20 cellular contexts compared by ENCODE assay signal in genomic region chr6:101845621-101846020, GRCh38.
DNase-seq lines count a peak whose midpoint lies in the region; ATAC-seq lines count a peak whose summit lies in the region.
"Had no signal": no experiment of that assay in that cellular context is flagged by ENCODE, and none has a peak within 500 bp of the region (broad histone marks: within the 10 kb centered on the region; RNA-seq: fewer than 3 reads in every experiment).

No MANE protein-coding gene starts in this region.

- no peaks in the 10 kb centered on the region for H3K36me3 Mint-ChIP-seq in stimulated activated memory B cell treated with anti-CD40 and anti-IgM and Interleukin-4, amounts not matched to agents 10 μg/mL and 1 μg/mL and 100 μg/mL, for 72 hours
- H3K36me3 Mint-ChIP-seq: activated CD8-positive, alpha-beta memory T cell treated with anti-CD3 and anti-CD28 coated beads, Interleukin-2, amount 10 ng/mL, durations not matched to agents 7 days and 5 days; activated naive CD4-positive, alpha-beta T cell treated with anti-CD3 and anti-CD28 coated beads, Interleukin-2, amount 50 U/mL, for 72 hours had no signal

- DNase-seq in AG20443 (ENCODE audit: low spot score) (no peak), HUDEP-2 (lab: John Stamatoyannopoulos, UW; ENCODE audit: unreplicated experiment in 76 of 76) (no peak), Kasumi-1 (lab: John Stamatoyannopoulos, UW) (no peak)
- DNase-seq: ACHN; activated CD8-positive, alpha-beta memory T cell treated with anti-CD3 and anti-CD28 coated beads, Interleukin-2, amount 10 ng/mL, durations not matched to agents 7 days and 5 days; GF-D8; midbrain; NCI-H1105; NCI-H510A; ovary; PC-9; thyroid gland had no signal

- no peak overlapping the region for H3K4me3 Mint-ChIP-seq in stimulated activated memory B cell treated with anti-CD40 and anti-IgM and Interleukin-4, amounts not matched to agents 10 μg/mL and 1 μg/mL and 100 μg/mL, for 72 hours
- H3K4me3 Mint-ChIP-seq: activated CD8-positive, alpha-beta memory T cell treated with anti-CD3 and anti-CD28 coated beads, Interleukin-2, amount 10 ng/mL, durations not matched to agents 7 days and 5 days had no signal

- no peaks in the 10 kb centered on the region for H3K9me3 Mint-ChIP-seq in stimulated activated memory B cell treated with anti-CD40 and anti-IgM and Interleukin-4, amounts not matched to agents 10 μg/mL and 1 μg/mL and 100 μg/mL, for 72 hours

- peak; percentile 80 for ATAC-seq in GM18502 (IDR thresholded peaks at IDR 0.05; ENCODE audit: poor library complexity, unreplicated experiment)
- ATAC-seq in GM21381 (IDR thresholded peaks at IDR 0.05; ENCODE audit: unreplicated experiment), result peak; percentile 93
- peak; percentile 85 for ATAC-seq in HG02981 (IDR thresholded peaks at IDR 0.05; ENCODE audit: unreplicated experiment)
- ATAC-seq in HG03521 (IDR thresholded peaks at IDR 0.05; ENCODE audit: unreplicated experiment), result peak; percentile 95
- no peak for ATAC-seq in stimulated activated memory B cell treated with anti-CD40 and anti-IgM and Interleukin-4, amounts not matched to agents 10 μg/mL and 1 μg/mL and 100 μg/mL, for 72 hours
- ATAC-seq: activated CD8-positive, alpha-beta memory T cell treated with anti-CD3 and anti-CD28 coated beads, Interleukin-2, amount 10 ng/mL, durations not matched to agents 7 days and 5 days; activated naive CD4-positive, alpha-beta T cell treated with anti-CD3 and anti-CD28 coated beads, Interleukin-2, amount 50 U/mL, for 72 hours; gastroesophageal sphincter; HCT116 had no signal

- no peaks in the 10 kb centered on the region for H3K4me1 Mint-ChIP-seq in stimulated activated memory B cell treated with anti-CD40 and anti-IgM and Interleukin-4, amounts not matched to agents 10 μg/mL and 1 μg/mL and 100 μg/mL, for 72 hours
- H3K4me1 Mint-ChIP-seq: activated CD8-positive, alpha-beta memory T cell treated with anti-CD3 and anti-CD28 coated beads, Interleukin-2, amount 10 ng/mL, durations not matched to agents 7 days and 5 days had no signal

- H3K27ac Mint-ChIP-seq in stimulated activated memory B cell treated with anti-CD40 and anti-IgM and Interleukin-4, amounts not matched to agents 10 μg/mL and 1 μg/mL and 100 μg/mL, for 72 hours, result no peak overlapping the region
- H3K27ac Mint-ChIP-seq: activated CD8-positive, alpha-beta memory T cell treated with anti-CD3 and anti-CD28 coated beads, Interleukin-2, amount 10 ng/mL, durations not matched to agents 7 days and 5 days; activated naive CD4-positive, alpha-beta T cell treated with anti-CD3 and anti-CD28 coated beads, Interleukin-2, amount 50 U/mL, for 72 hours had no signal

- H3K27me3 Mint-ChIP-seq in stimulated activated memory B cell treated with anti-CD40 and anti-IgM and Interleukin-4, amounts not matched to agents 10 μg/mL and 1 μg/mL and 100 μg/mL, for 72 hours, result no peaks in the 10 kb centered on the region
- H3K27me3 Mint-ChIP-seq: activated CD8-positive, alpha-beta memory T cell treated with anti-CD3 and anti-CD28 coated beads, Interleukin-2, amount 10 ng/mL, durations not matched to agents 7 days and 5 days had no signal
